In the genomic region with DNA sequence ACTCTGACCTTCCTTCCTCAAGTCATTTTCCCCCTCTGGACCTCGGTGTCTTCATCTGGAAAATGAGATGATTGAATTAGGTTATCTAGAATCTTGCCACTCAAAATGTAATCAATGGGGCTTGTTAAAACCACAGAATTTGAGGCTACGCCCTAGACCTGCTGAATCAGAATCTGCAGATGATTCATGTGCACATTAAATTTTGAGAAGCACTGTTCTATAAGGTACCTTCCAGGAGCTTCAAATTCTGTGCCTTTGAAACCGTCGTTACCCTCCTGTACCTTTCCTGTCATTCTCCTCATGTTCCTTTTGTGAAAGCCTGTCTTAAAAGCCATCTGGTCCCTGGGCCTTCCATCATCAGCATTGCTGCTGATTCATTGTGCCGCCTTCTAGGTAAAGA, we compare ENCODE assay signal across 17 cellular contexts.
A peak's percentile ranks its signal among the peaks of the same experiment; 100 is the strongest.
DNase-seq lines count a peak whose midpoint lies in the region; ATAC-seq, FAIRE-seq and TF ChIP-seq lines count a peak whose summit lies in the region.
"Had no signal": no experiment of that assay in that cellular context is flagged by ENCODE, and none has a peak within 500 bp of the region (broad histone marks: within the 10 kb centered on the region; RNA-seq: fewer than 3 reads in every experiment).

No MANE protein-coding gene starts in this region.

- H3K4me3 Mint-ChIP-seq in activated T-helper 17 cell treated with anti-CD3 and anti-CD28 coated beads, Interleukin-2, amount 50 U/mL, for 72 hours: no peak overlapping the region
- H3K4me3 Mint-ChIP-seq: H9 had no signal

- H3K27ac ChIP-seq in foreskin keratinocyte: no peak overlapping the region
- H3K27ac ChIP-seq: SK-N-MC had no signal

- no peaks in the 10 kb centered on the region for H3K36me3 Mint-ChIP-seq in activated T-helper 17 cell treated with anti-CD3 and anti-CD28 coated beads, Interleukin-2, amount 50 U/mL, for 72 hours (ENCODE audit: low read depth)

- FAIRE-seq in GM12891 (lab: Jason Lieb, UNC): no peak

- TF ChIP-seq POLR2A in GM12891 (IDR thresholded peaks at IDR 0.05; ENCODE audit: low read depth, low read length): no peak

- ATAC-seq in activated T-helper 17 cell treated with anti-CD3 and anti-CD28 coated beads, Interleukin-2, amount 50 U/mL, for 72 hours (replicated peaks): peak; percentile 59
- ATAC-seq in foreskin keratinocyte: peak; percentile 81
- ATAC-seq: Right ventricle myocardium inferior had no signal

- DNase-seq in EL (peak; percentile 7), M059J (ENCODE audit: low read depth) (peak; percentile 38), foreskin keratinocyte (peak; percentile 26 to 60), H4 (ENCODE audit: low spot score) (no peak), NCI-H2171 (lab: John Stamatoyannopoulos, UW) (no peak), GM12891 (ENCODE audit: insufficient read length, low spot score) (no peak)
- DNase-seq: C1 segment of cervical spinal cord, DND-41, GF-D8, H9, NCI-H1417, NCI-H1930, NCI-H510A, NCI-H774 had no signal

- no peaks in the 10 kb centered on the region for H3K27me3 ChIP-seq in foreskin keratinocyte

- no peaks in the 10 kb centered on the region for H3K4me1 Mint-ChIP-seq in activated T-helper 17 cell treated with anti-CD3 and anti-CD28 coated beads, Interleukin-2, amount 50 U/mL, for 72 hours

- H3K27ac Mint-ChIP-seq in activated T-helper 17 cell treated with anti-CD3 and anti-CD28 coated beads, Interleukin-2, amount 50 U/mL, for 72 hours: no peak overlapping the region
- H3K27ac Mint-ChIP-seq: H9 had no signal

- peaks cover 21% of the 10 kb centered on the region for H3K4me1 ChIP-seq in foreskin keratinocyte

- no peak for TF ChIP-seq CTCF in foreskin keratinocyte (conservative IDR thresholded peaks at IDR 0.05)

- H3K9me3 Mint-ChIP-seq in activated T-helper 17 cell treated with anti-CD3 and anti-CD28 coated beads, Interleukin-2, amount 50 U/mL, for 72 hours: no peaks in the 10 kb centered on the region
- H3K9me3 Mint-ChIP-seq: H9 had no signal

- H3K27me3 Mint-ChIP-seq in activated T-helper 17 cell treated with anti-CD3 and anti-CD28 coated beads, Interleukin-2, amount 50 U/mL, for 72 hours: peaks cover 17% of the 10 kb centered on the region

TF ChIP-seq in GM12891, 5 proteins besides CTCF, POLR2A, EP300 and RAD21:
- TF ChIP-seq TAF1 (IDR thresholded peaks at IDR 0.05; ENCODE audit: low read depth, low read length) (no peak), PAX5 (IDR thresholded peaks at IDR 0.05; ENCODE audit: insufficient read depth, low read length, severe bottlenecking) (no peak), POLR2AphosphoS5 (IDR thresholded peaks at IDR 0.05; ENCODE audit: low read depth, low read length) (no peak), SPI1 (IDR thresholded peaks at IDR 0.05; ENCODE audit: low read depth, low read length) (no peak)

Comparison
In these comparisons a context has a peak if more than half of its experiments do, and no peak if none do; other contexts are left out.
1. DNase-seq: peak in EL (single experiment), M059J (single experiment) and foreskin keratinocyte (2 of 2); none in H4 (single experiment), NCI-H2171 (single experiment) and GM12891 (single experiment).